ENCODE assay signal across 2 cellular contexts in the genomic region with DNA sequence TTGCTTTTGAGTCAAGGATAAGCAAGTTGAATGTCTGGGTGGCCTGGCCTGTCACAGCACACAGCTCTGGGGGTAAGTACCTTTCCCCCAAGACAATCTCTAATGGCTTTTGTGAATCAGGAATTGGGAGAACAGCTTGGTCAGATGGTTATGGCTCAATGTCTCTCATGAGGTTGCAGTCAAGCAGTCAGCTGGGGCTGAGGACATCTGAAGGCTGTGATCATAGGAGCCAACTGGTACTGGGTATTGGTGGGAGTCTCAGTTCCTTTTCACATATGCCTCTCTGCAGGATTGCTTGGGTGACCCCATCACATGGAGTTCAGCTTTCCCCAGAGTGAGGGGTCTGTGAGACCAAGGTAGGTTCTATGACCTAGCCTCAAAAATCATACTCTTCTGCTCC.
TF ChIP-seq lines count a peak whose summit lies in the region.

No MANE protein-coding gene starts in this region.

TF ChIP-seq in IMR-90, 13 proteins besides CTCF, POLR2A, EP300 and RAD21:
- TF ChIP-seq NFE2L2 (IDR thresholded peaks at IDR 0.05; ENCODE audit: low read depth, low read length) (no peak), CEBPB (IDR thresholded peaks at IDR 0.05; ENCODE audit: low read depth, low read length) (no peak), MAZ (IDR thresholded peaks at IDR 0.05; ENCODE audit: borderline replicate concordance, low read depth, low read length) (no peak), CHD1 (IDR thresholded peaks at IDR 0.05; ENCODE audit: low read depth, low read length) (no peak), SMC3 (IDR thresholded peaks at IDR 0.05; ENCODE audit: low read depth, low read length) (no peak), RCOR1 (IDR thresholded peaks at IDR 0.05; ENCODE audit: insufficient replicate concordance, low read length) (no peak), FOS (IDR thresholded peaks at IDR 0.05; ENCODE audit: low read depth, low read length) (no peak), BHLHE40 (IDR thresholded peaks at IDR 0.05; ENCODE audit: low read depth, low read length) (no peak), MXI1 (IDR thresholded peaks at IDR 0.05; ENCODE audit: borderline replicate concordance, low read depth, low read length) (no peak), ELK1 (IDR thresholded peaks at IDR 0.05; ENCODE audit: borderline replicate concordance, low read depth, low read length) (no peak), RFX5 (IDR thresholded peaks at IDR 0.05; ENCODE audit: low read depth, low read length) (no peak), MAFK (IDR thresholded peaks at IDR 0.05; ENCODE audit: low read depth, low read length) (no peak)
- TF ChIP-seq, protein P1, sequence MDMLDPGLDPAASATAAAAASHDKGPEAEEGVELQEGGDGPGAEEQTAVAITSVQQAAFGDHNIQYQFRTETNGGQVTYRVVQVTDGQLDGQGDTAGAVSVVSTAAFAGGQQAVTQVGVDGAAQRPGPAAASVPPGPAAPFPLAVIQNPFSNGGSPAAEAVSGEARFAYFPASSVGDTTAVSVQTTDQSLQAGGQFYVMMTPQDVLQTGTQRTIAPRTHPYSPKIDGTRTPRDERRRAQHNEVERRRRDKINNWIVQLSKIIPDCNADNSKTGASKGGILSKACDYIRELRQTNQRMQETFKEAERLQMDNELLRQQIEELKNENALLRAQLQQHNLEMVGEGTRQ (IDR thresholded peaks at IDR 0.05; ENCODE audit: low read depth, low read length), result no peak

TF ChIP-seq in H1, 55 proteins besides CTCF, POLR2A, EP300 and RAD21:
- no peak for TF ChIP-seq PHF8 (conservative IDR thresholded peaks at IDR 0.05; ENCODE audit: low read depth, low read length)
- TF ChIP-seq SRF (IDR thresholded peaks at IDR 0.05; ENCODE audit: low read depth, low read length), result no peak
- no peak for TF ChIP-seq KDM5A (IDR thresholded peaks at IDR 0.05; ENCODE audit: low read length)
- no peak for TF ChIP-seq GTF2F1 (IDR thresholded peaks at IDR 0.05; ENCODE audit: borderline replicate concordance, low read depth, low read length)
- TF ChIP-seq SIX5 (IDR thresholded peaks at IDR 0.05; ENCODE audit: low read depth, low read length), result no peak
- no peak for TF ChIP-seq CREB1 (IDR thresholded peaks at IDR 0.05)
- no peak for TF ChIP-seq ASH2L (IDR thresholded peaks at IDR 0.05; ENCODE audit: low read length)
- no peak for TF ChIP-seq TAF1 (IDR thresholded peaks at IDR 0.05; ENCODE audit: low read depth, low read length)
- TF ChIP-seq SAP30 (IDR thresholded peaks at IDR 0.05; ENCODE audit: insufficient read depth, insufficient replicate concordance, low read length), result no peak
- no peak for TF ChIP-seq POLR2AphosphoS5 (IDR thresholded peaks at IDR 0.05; ENCODE audit: low read depth, low read length)
- TF ChIP-seq SP2 (IDR thresholded peaks at IDR 0.05; ENCODE audit: low read length), result no peak
- no peak for TF ChIP-seq SIRT6 (IDR thresholded peaks at IDR 0.05; ENCODE audit: low read length)
- TF ChIP-seq CHD7 (IDR thresholded peaks at IDR 0.05; ENCODE audit: insufficient replicate concordance, low read length), result no peak
- TF ChIP-seq BACH1 (IDR thresholded peaks at IDR 0.05; ENCODE audit: low read length), result no peak
- TF ChIP-seq TAF7 (optimal IDR thresholded peaks at IDR 0.05; ENCODE audit: borderline replicate concordance, low read depth, low read length), result no peak
- no peak for TF ChIP-seq RXRA (IDR thresholded peaks at IDR 0.05; ENCODE audit: insufficient read depth, low read depth, low read length)
- no peak for TF ChIP-seq MAFK (IDR thresholded peaks at IDR 0.05; ENCODE audit: low read depth, low read length)
- TF ChIP-seq CHD2 (IDR thresholded peaks at IDR 0.05; ENCODE audit: low read length), result no peak
